Comparison of ENCODE assay signal across 1 cellular context in the genomic region with DNA sequence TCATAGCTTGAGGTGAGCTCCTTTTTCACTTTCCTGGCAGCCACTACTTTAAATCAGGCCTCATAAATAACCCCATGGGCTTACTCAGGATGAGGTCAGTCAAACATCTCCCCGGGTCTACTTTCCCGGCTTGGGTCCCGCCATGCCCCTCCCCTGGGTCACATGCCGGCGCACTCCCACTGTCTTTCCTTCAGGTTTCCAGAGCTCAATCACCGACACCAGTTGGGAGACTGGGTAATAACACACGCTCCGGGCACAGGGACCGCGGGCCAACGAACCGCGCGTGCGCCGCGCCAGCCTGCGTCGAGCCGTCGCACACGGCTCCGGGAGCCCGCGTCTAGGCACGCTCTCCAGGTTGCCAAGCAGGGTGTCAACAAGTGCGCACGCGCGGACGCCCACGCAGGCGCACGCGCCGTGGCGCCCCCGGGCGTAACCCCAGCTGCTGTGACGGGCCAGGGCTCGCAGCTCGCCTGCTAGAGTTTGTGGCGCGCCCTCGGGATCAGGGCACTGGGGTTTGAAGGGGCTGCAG.
TF ChIP-seq lines count a peak whose summit lies in the region.

No MANE protein-coding gene starts in this region.

TF ChIP-seq in GM23338, 12 proteins besides CTCF, POLR2A, EP300 and RAD21 (continued from another document):
- TF ChIP-seq, protein P1, sequence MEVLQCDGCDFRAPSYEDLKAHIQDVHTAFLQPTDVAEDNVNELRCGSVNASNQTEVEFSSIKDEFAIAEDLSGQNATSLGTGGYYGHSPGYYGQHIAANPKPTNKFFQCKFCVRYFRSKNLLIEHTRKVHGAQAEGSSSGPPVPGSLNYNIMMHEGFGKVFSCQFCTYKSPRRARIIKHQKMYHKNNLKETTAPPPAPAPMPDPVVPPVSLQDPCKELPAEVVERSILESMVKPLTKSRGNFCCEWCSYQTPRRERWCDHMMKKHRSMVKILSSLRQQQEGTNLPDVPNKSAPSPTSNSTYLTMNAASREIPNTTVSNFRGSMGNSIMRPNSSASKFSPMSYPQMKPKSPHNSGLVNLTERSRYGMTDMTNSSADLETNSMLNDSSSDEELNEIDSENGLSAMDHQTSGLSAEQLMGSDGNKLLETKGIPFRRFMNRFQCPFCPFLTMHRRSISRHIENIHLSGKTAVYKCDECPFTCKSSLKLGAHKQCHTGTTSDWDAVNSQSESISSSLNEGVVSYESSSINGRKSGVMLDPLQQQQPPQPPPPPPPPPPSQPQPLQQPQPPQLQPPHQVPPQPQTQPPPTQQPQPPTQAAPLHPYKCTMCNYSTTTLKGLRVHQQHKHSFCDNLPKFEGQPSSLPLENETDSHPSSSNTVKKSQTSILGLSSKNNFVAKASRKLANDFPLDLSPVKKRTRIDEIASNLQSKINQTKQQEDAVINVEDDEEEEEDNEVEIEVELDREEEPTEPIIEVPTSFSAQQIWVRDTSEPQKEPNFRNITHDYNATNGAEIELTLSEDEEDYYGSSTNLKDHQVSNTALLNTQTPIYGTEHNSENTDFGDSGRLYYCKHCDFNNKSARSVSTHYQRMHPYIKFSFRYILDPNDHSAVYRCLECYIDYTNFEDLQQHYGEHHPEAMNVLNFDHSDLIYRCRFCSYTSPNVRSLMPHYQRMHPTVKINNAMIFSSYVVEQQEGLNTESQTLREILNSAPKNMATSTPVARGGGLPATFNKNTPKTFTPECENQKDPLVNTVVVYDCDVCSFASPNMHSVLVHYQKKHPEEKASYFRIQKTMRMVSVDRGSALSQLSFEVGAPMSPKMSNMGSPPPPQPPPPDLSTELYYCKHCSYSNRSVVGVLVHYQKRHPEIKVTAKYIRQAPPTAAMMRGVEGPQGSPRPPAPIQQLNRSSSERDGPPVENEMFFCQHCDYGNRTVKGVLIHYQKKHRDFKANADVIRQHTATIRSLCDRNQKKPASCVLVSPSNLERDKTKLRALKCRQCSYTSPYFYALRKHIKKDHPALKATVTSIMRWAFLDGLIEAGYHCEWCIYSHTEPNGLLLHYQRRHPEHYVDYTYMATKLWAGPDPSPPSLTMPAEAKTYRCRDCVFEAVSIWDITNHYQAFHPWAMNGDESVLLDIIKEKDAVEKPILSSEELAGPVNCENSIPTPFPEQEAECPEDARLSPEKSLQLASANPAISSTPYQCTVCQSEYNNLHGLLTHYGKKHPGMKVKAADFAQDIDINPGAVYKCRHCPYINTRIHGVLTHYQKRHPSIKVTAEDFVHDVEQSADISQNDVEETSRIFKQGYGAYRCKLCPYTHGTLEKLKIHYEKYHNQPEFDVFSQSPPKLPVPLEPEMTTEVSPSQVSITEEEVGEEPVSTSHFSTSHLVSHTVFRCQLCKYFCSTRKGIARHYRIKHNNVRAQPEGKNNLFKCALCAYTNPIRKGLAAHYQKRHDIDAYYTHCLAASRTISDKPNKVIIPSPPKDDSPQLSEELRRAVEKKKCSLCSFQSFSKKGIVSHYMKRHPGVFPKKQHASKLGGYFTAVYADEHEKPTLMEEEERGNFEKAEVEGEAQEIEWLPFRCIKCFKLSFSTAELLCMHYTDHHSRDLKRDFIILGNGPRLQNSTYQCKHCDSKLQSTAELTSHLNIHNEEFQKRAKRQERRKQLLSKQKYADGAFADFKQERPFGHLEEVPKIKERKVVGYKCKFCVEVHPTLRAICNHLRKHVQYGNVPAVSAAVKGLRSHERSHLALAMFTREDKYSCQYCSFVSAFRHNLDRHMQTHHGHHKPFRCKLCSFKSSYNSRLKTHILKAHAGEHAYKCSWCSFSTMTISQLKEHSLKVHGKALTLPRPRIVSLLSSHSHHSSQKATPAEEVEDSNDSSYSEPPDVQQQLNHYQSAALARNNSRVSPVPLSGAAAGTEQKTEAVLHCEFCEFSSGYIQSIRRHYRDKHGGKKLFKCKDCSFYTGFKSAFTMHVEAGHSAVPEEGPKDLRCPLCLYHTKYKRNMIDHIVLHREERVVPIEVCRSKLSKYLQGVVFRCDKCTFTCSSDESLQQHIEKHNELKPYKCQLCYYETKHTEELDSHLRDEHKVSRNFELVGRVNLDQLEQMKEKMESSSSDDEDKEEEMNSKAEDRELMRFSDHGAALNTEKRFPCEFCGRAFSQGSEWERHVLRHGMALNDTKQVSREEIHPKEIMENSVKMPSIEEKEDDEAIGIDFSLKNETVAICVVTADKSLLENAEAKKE (CRISPR knock-in tag; IDR thresholded peaks at IDR 0.05), result no peak
- TF ChIP-seq JUNB (IDR thresholded peaks at IDR 0.05; ENCODE audit: unreplicated experiment), result no peak
- peak; percentile 61 for TF ChIP-seq EZH2phosphoT487 (IDR thresholded peaks at IDR 0.05; ENCODE audit: unreplicated experiment)
- TF ChIP-seq STAT1 (IDR thresholded peaks at IDR 0.05; ENCODE audit: unreplicated experiment), result no peak
- TF ChIP-seq ZNF331 (CRISPR knock-in tag; IDR thresholded peaks at IDR 0.05; ENCODE audit: low read depth), result no peak
- no peak for TF ChIP-seq CREB1 (CRISPR knock-in tag; IDR thresholded peaks at IDR 0.05; ENCODE audit: low read depth)
